Comparison of ENCODE assay signal across 18 cellular contexts in the genomic region with DNA sequence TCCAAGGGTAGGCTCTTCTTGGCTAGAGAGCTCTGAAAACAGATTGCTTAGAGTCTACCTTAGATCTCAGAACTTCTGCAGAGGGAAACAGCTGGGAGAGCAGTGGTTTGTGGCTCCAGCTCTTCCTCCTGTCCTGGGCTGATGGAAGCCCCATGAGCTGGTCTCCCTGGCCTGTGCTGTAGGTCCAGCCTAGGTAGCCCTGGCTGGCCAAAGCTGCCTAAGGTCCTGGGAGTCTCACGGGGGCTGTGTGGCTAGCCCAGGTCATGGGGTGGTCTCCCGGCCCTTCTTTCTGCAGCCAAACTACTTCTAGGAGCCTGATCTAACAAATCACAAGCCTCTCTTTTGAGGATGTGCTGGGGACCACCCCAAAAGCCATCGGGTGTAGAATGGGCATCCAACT.
DNase-seq lines count a peak whose midpoint lies in the region; ATAC-seq and TF ChIP-seq lines count a peak whose summit lies in the region.
"Had no signal": no experiment of that assay in that cellular context is flagged by ENCODE, and none has a peak within 500 bp of the region (broad histone marks: within the 10 kb centered on the region; RNA-seq: fewer than 3 reads in every experiment).

No MANE protein-coding gene starts in this region.

- H2AFZ ChIP-seq in neuronal stem cell (ENCODE audit: low read length), result no peak overlapping the region
- H2AFZ ChIP-seq in smooth muscle cell (ENCODE audit: low read depth), result no peak overlapping the region

- H3K27ac Mint-ChIP-seq in activated CD4-positive, alpha-beta T cell treated with anti-CD3 and anti-CD28 coated beads, Interleukin-2, amount 10 ng/mL, durations not matched to agents 7 days and 5 days, result peak overlapping the region; percentile 91
- H3K27ac Mint-ChIP-seq in Caco-2 (ENCODE audit: unreplicated experiment) (peak overlapping the region; percentile 74), Calu3 (ENCODE audit: unreplicated experiment) (no peak overlapping the region)
- H3K27ac Mint-ChIP-seq in central memory CD8-positive, alpha-beta T cell (ENCODE audit: low read depth), result peak overlapping the region; percentile 71

- H3K36me3 Mint-ChIP-seq in activated CD4-positive, alpha-beta T cell treated with anti-CD3 and anti-CD28 coated beads, Interleukin-2, amount 10 ng/mL, durations not matched to agents 7 days and 5 days (ENCODE audit: low read depth), result peaks cover 10% of the 10 kb centered on the region
- H3K36me3 Mint-ChIP-seq in Caco-2 (ENCODE audit: insufficient read depth, unreplicated experiment), result peaks cover 16% of the 10 kb centered on the region
- peaks cover 6% of the 10 kb centered on the region for H3K36me3 Mint-ChIP-seq in central memory CD8-positive, alpha-beta T cell (ENCODE audit: insufficient read depth)
- peaks cover 12% of the 10 kb centered on the region for H3K36me3 Mint-ChIP-seq in Calu3 (ENCODE audit: insufficient read depth, unreplicated experiment)

- peaks cover 95% of the 10 kb centered on the region for H3K79me2 ChIP-seq in smooth muscle cell (ENCODE audit: low read depth)

- CTCF ChIA-PET in activated CD4-positive, alpha-beta T cell treated with anti-CD3 and anti-CD28 coated beads, Interleukin-2, amount 10 ng/mL, durations not matched to agents 7 days and 5 days (lab: Charles Lee), result no interaction called here
- CTCF ChIA-PET in Caco-2 (lab: Charles Lee) (no interaction called here), Calu3 (lab: Charles Lee) (no interaction called here)

- H3K4me3 ChIP-seq in Caco-2 (ENCODE audit: low read depth, low read length) (no peak overlapping the region), neuronal stem cell (ENCODE audit: low read length in 2 of 2) (no peak overlapping the region), smooth muscle cell (no peak overlapping the region)
- H3K4me3 ChIP-seq: prostate gland, testis had no signal

- no peak overlapping the region for H3K23ac ChIP-seq in neuronal stem cell (ENCODE audit: low read depth, low read length, poor library complexity)

- no peak for ATAC-seq in central memory CD8-positive, alpha-beta T cell (replicated peaks; ENCODE audit: extremely low read depth, poor library complexity, severe bottlenecking)
- ATAC-seq: SK-N-SH treated with all-trans-retinoic acid at 6 μM for 48 hours had no signal

- H4K8ac ChIP-seq in neuronal stem cell (ENCODE audit: low read depth, low read length), result no peak overlapping the region

- BruUV-seq in Caco-2 (replicated peaks; lab: Mats Ljungman, UMichigan) (no TSS peak), Calu3 (replicated peaks; lab: Mats Ljungman, UMichigan) (no TSS peak)

- H3K18ac ChIP-seq in neuronal stem cell (ENCODE audit: low read length), result no peak overlapping the region

- no peak overlapping the region for H2BK5ac ChIP-seq in neuronal stem cell (ENCODE audit: low read length)

- H3K27me3 ChIP-seq in Caco-2 (replicated peaks; ENCODE audit: control insufficient read depth, insufficient read depth, low read length), result no peaks in the 10 kb centered on the region
- H3K27me3 ChIP-seq in neuronal stem cell (ENCODE audit: control insufficient read depth in 3 of 3, insufficient read depth in 3 of 3, low read depth in 1 of 3, low read length in 3 of 3), result no peaks in the 10 kb centered on the region
- no peaks in the 10 kb centered on the region for H3K27me3 ChIP-seq in smooth muscle cell (ENCODE audit: low read depth)
- H3K27me3 ChIP-seq: testis had no signal

- TF ChIP-seq CTCF in Caco-2 (IDR thresholded peaks at IDR 0.05; ENCODE audit: insufficient read depth in 1 of 2, low read depth in 1 of 2, low read length in 1 of 2, severe bottlenecking in 1 of 2, unreplicated experiment in 1 of 2) (no peak), smooth muscle cell (IDR thresholded peaks at IDR 0.05; ENCODE audit: borderline replicate concordance, insufficient read depth, poor library complexity, severe bottlenecking) (no peak), Calu3 (IDR thresholded peaks at IDR 0.05; ENCODE audit: unreplicated experiment) (no peak)

- POLR2A ChIA-PET in activated CD4-positive, alpha-beta T cell treated with anti-CD3 and anti-CD28 coated beads, Interleukin-2, amount 10 ng/mL, durations not matched to agents 7 days and 5 days (lab: Charles Lee), result no interaction called here
- POLR2A ChIA-PET in Caco-2 (lab: Charles Lee), result interaction anchor here (0.5 kb wide), 1 partner anchor 55 kb away, joined by 8 read pairs; no protein-coding TSS in a partner anchor

- H4K20me1 ChIP-seq in smooth muscle cell (ENCODE audit: low read depth), result peaks cover 99% of the 10 kb centered on the region

- no peaks in the 10 kb centered on the region for H3K9me3 Mint-ChIP-seq in activated CD4-positive, alpha-beta T cell treated with anti-CD3 and anti-CD28 coated beads, Interleukin-2, amount 10 ng/mL, durations not matched to agents 7 days and 5 days
- no peaks in the 10 kb centered on the region for H3K9me3 Mint-ChIP-seq in Caco-2 (ENCODE audit: unreplicated experiment)
- no peaks in the 10 kb centered on the region for H3K9me3 Mint-ChIP-seq in central memory CD8-positive, alpha-beta T cell
- no peaks in the 10 kb centered on the region for H3K9me3 Mint-ChIP-seq in Calu3 (ENCODE audit: low read depth, unreplicated experiment)

- H3K4me1 Mint-ChIP-seq in activated CD4-positive, alpha-beta T cell treated with anti-CD3 and anti-CD28 coated beads, Interleukin-2, amount 10 ng/mL, durations not matched to agents 7 days and 5 days, result peaks cover 81% of the 10 kb centered on the region
- H3K4me1 Mint-ChIP-seq in Caco-2 (ENCODE audit: low read depth, unreplicated experiment) (peaks cover 18% of the 10 kb centered on the region), Calu3 (ENCODE audit: low read depth, unreplicated experiment) (peaks cover 22% of the 10 kb centered on the region)
- peaks cover 77% of the 10 kb centered on the region for H3K4me1 Mint-ChIP-seq in central memory CD8-positive, alpha-beta T cell

- peaks cover 9% of the 10 kb centered on the region for H3K79me1 ChIP-seq in neuronal stem cell (ENCODE audit: low read depth, low read length)

- H3F3A ChIP-seq in smooth muscle cell (ENCODE audit: low read depth), result peaks cover 3% of the 10 kb centered on the region

- no peak overlapping the region for H2BK12ac ChIP-seq in neuronal stem cell (ENCODE audit: low read length)

- no peak overlapping the region for H2AK5ac ChIP-seq in neuronal stem cell (ENCODE audit: low read depth, low read length)

- no peaks in the 10 kb centered on the region for H3K27me3 Mint-ChIP-seq in activated CD4-positive, alpha-beta T cell treated with anti-CD3 and anti-CD28 coated beads, Interleukin-2, amount 10 ng/mL, durations not matched to agents 7 days and 5 days
- H3K27me3 Mint-ChIP-seq in Caco-2 (ENCODE audit: insufficient read depth, unreplicated experiment) (no peaks in the 10 kb centered on the region), Calu3 (ENCODE audit: unreplicated experiment) (no peaks in the 10 kb centered on the region)
- H3K27me3 Mint-ChIP-seq in central memory CD8-positive, alpha-beta T cell, result no peaks in the 10 kb centered on the region

- no peak overlapping the region for H2BK120ac ChIP-seq in neuronal stem cell (ENCODE audit: low read depth, low read length)

- intact Hi-C loops in Caco-2 (cut with micrococcal nuclease; ENCODE audit: unreplicated experiment), result no loop called here
- intact Hi-C loops in Calu3 (cut with micrococcal nuclease; ENCODE audit: unreplicated experiment), result no loop called here

- no peak overlapping the region for H3K4me3 Mint-ChIP-seq in activated CD4-positive, alpha-beta T cell treated with anti-CD3 and anti-CD28 coated beads, Interleukin-2, amount 10 ng/mL, durations not matched to agents 7 days and 5 days
- no peak overlapping the region for H3K4me3 Mint-ChIP-seq in Caco-2 (ENCODE audit: unreplicated experiment)
- no peak overlapping the region for H3K4me3 Mint-ChIP-seq in central memory CD8-positive, alpha-beta T cell
- no peak overlapping the region for H3K4me3 Mint-ChIP-seq in Calu3 (ENCODE audit: low read depth, unreplicated experiment)

- H3K9me3 ChIP-seq in Caco-2 (no peaks in the 10 kb centered on the region), neuronal stem cell (replicated peaks in 1 of 2; ENCODE audit: control insufficient read depth in 2 of 2, insufficient read depth in 1 of 2, low read depth in 1 of 2, low read length in 2 of 2) (peaks cover 0 to 4% of the 10 kb centered on the region in 2 donors), smooth muscle cell (replicated peaks; ENCODE audit: low read depth) (no peaks in the 10 kb centered on the region)
- H3K9me3 ChIP-seq: prostate gland, testis had no signal

- H3K4me2 ChIP-seq in neuronal stem cell (ENCODE audit: insufficient read depth, low read length, poor library complexity, severe bottlenecking), result no peak overlapping the region
- no peak overlapping the region for H3K4me2 ChIP-seq in smooth muscle cell

- no peak overlapping the region for H2BK15ac ChIP-seq in neuronal stem cell (ENCODE audit: low read length)

- H3K27ac ChIP-seq in neuronal stem cell (replicated peaks; ENCODE audit: low read length), result no peak overlapping the region
- H3K27ac ChIP-seq in smooth muscle cell (ENCODE audit: low read depth), result no peak overlapping the region
- H3K27ac ChIP-seq: prostate gland had no signal

- DNase-seq in activated CD4-positive, alpha-beta T cell treated with anti-CD3 and anti-CD28 coated beads, Interleukin-2, amount 10 ng/mL, durations not matched to agents 7 days and 5 days, result no peak
- no peak for DNase-seq in activated CD4-positive, alpha-beta T cell treated with anti-CD3 and anti-CD28 coated beads, Interleukin-2, amount 50 U/mL, for 1 hour
- DNase-seq in Caco-2 (no peak), neuronal stem cell (ENCODE audit: low spot score) (no peak), smooth muscle cell (lab: John Stamatoyannopoulos, UW; ENCODE audit: unreplicated experiment) (no peak), Calu3 (no peak), activated gamma-delta T cell (lab: John Stamatoyannopoulos, UW) (no peak)
- DNase-seq in central memory CD8-positive, alpha-beta T cell (ENCODE audit: low spot score in 2 of 2), result no peak
- DNase-seq: ACHN; anterior cingulate cortex; hippocampal formation; NCI-H187; NCI-H524; OCI-M1; stimulated activated CD4-positive, alpha-beta T cell treated with anti-CD3 and anti-CD28 coated beads, Interleukin-15, amount 100 ng/mL, for 24 hours; testis had no signal

- no peak overlapping the region for H4K91ac ChIP-seq in neuronal stem cell (ENCODE audit: low read depth, low read length, poor library complexity)

- peak overlapping the region; percentile 10 for H3K9ac ChIP-seq in neuronal stem cell (ENCODE audit: low read depth, low read length, poor library complexity)
- H3K9ac ChIP-seq in smooth muscle cell (ENCODE audit: low read depth), result no peak overlapping the region

- no CpG with 5 or more reads among the region's 3 CpGs for WGBS in neuronal stem cell (ENCODE audit: extremely low coverage in 2 of 2, insufficient read length in 2 of 2, insufficient replicate concordance in 1 of 2), 2 donors
- WGBS in smooth muscle cell (ENCODE audit: low lambda C conversion rate), result 98% methylated on average over 3 of the region's 3 CpGs

- H3K4me1 ChIP-seq in Caco-2 (peaks cover 11% of the 10 kb centered on the region), neuronal stem cell (ENCODE audit: control insufficient read depth in 2 of 2, insufficient read depth in 1 of 2, low read depth in 1 of 2, low read length in 2 of 2) (peaks cover 0 to 12% of the 10 kb centered on the region in 2 donors), smooth muscle cell (ENCODE audit: low read depth) (no peaks in the 10 kb centered on the region)

- H3K14ac ChIP-seq in neuronal stem cell (ENCODE audit: low read length), result no peak overlapping the region

- H3K36me3 ChIP-seq in Caco-2 (ENCODE audit: control insufficient read depth, insufficient read depth, low read length) (no peaks in the 10 kb centered on the region), neuronal stem cell (replicated peaks in 1 of 2; ENCODE audit: control insufficient read depth in 2 of 2, insufficient read depth in 2 of 2, low read length in 2 of 2) (no peaks in the 10 kb centered on the region), smooth muscle cell (ENCODE audit: low read depth) (no peaks in the 10 kb centered on the region)
- H3K36me3 ChIP-seq: prostate gland had no signal

- H3K4ac ChIP-seq in neuronal stem cell (ENCODE audit: low read length), result no peak overlapping the region
